ENCODE assay signal across 12 cellular contexts in genomic region chr7:22402250-22402649, GRCh38. TPM values are rescaled to one million over a fixed set of nuclear protein-coding genes. Genes with fewer than 3 reads are reported as not detected.
DNase-seq lines count a peak whose midpoint lies in the region; ATAC-seq and TF ChIP-seq lines count a peak whose summit lies in the region.
"Had no signal": no experiment of that assay in that cellular context is flagged by ENCODE, and none has a peak within 500 bp of the region (broad histone marks: within the 10 kb centered on the region; RNA-seq: fewer than 3 reads in every experiment).

No MANE protein-coding gene starts in this region.

- TF ChIP-seq CTCF in KMS-11 (conservative IDR thresholded peaks at IDR 0.05; ENCODE audit: low read depth, low read length), result no peak
- TF ChIP-seq CTCF in sigmoid colon (IDR thresholded peaks at IDR 0.05), result no peak

- H3K9me3 ChIP-seq in sigmoid colon, result no peaks in the 10 kb centered on the region
- H3K9me3 ChIP-seq: gastroesophageal sphincter, SJCRH30 had no signal

- H3K4me3 ChIP-seq in KMS-11 (IDR thresholded peaks at IDR 0.05; ENCODE audit: insufficient read depth, low read depth, low read length) (no peak overlapping the region), sigmoid colon (no peak overlapping the region)
- H3K4me3 ChIP-seq: gastroesophageal sphincter, SJCRH30, smooth muscle cell had no signal

- peaks cover 19% of the 10 kb centered on the region in 2 donors for H3K4me1 Mint-ChIP-seq in effector memory CD8-positive, alpha-beta T cell (ENCODE audit: low read depth in 2 of 2)

- peak in 2 of 3 experiments; percentile 1 to 12 for DNase-seq in effector memory CD8-positive, alpha-beta T cell
- no peak for DNase-seq in sigmoid colon
- DNase-seq in HuH-7 (ENCODE audit: low spot score), result no peak
- DNase-seq: CD4-positive, alpha-beta T cell had no signal

- peak overlapping the region; percentile 91 to 94 for H3K27ac Mint-ChIP-seq in effector memory CD8-positive, alpha-beta T cell
- H3K27ac Mint-ChIP-seq: activated naive CD4-positive, alpha-beta T cell treated with anti-CD3 and anti-CD28 coated beads, Interleukin-2, amount 50 U/mL, for 24 hours; CD4-positive, alpha-beta T cell had no signal

- H3K79me2 ChIP-seq in KMS-11 (ENCODE audit: insufficient read depth, low read depth), result no peaks in the 10 kb centered on the region

- no peak overlapping the region for H3K4me2 ChIP-seq in KMS-11
- H3K4me2 ChIP-seq: smooth muscle cell had no signal

- intact Hi-C loops in sigmoid colon (cut with DNase I), result no loop called here

- H3K27ac ChIP-seq in KMS-11 (no peak overlapping the region), sigmoid colon (no peak overlapping the region)
- H3K27ac ChIP-seq: gastroesophageal sphincter, SJCRH30 had no signal

- H3K4me3 Mint-ChIP-seq in effector memory CD8-positive, alpha-beta T cell, result peak overlapping the region; percentile 23 to 49
- H3K4me3 Mint-ChIP-seq: activated naive CD4-positive, alpha-beta T cell treated with anti-CD3 and anti-CD28 coated beads, Interleukin-2, amount 50 U/mL, for 24 hours; CD4-positive, alpha-beta T cell had no signal

- no peak overlapping the region for H3K9ac ChIP-seq in KMS-11

- H3K36me3 ChIP-seq in KMS-11 (ENCODE audit: insufficient read depth) (no peaks in the 10 kb centered on the region), sigmoid colon (no peaks in the 10 kb centered on the region)
- H3K36me3 ChIP-seq: gastroesophageal sphincter, SJCRH30 had no signal

- WGBS in sigmoid colon, 2 donors, result 70 to 75% methylated on average over 2 of the region's 2 CpGs

- H3K36me3 Mint-ChIP-seq in effector memory CD8-positive, alpha-beta T cell (ENCODE audit: insufficient read depth), result no peaks in the 10 kb centered on the region
- H3K36me3 Mint-ChIP-seq: activated naive CD4-positive, alpha-beta T cell treated with anti-CD3 and anti-CD28 coated beads, Interleukin-2, amount 50 U/mL, for 24 hours had no signal

- H3K4me1 ChIP-seq in KMS-11 (ENCODE audit: low read depth, poor library complexity, severe bottlenecking) (no peaks in the 10 kb centered on the region), sigmoid colon (no peaks in the 10 kb centered on the region)
- H3K4me1 ChIP-seq: gastroesophageal sphincter had no signal

- no peak for TF ChIP-seq EP300 in sigmoid colon (IDR thresholded peaks at IDR 0.05)

- no peak for TF ChIP-seq POLR2A in sigmoid colon (IDR thresholded peaks at IDR 0.05)

- no peaks in the 10 kb centered on the region for H3K27me3 Mint-ChIP-seq in effector memory CD8-positive, alpha-beta T cell
- H3K27me3 Mint-ChIP-seq: activated naive CD4-positive, alpha-beta T cell treated with anti-CD3 and anti-CD28 coated beads, Interleukin-2, amount 50 U/mL, for 24 hours; CD4-positive, alpha-beta T cell had no signal

- ATAC-seq in GM18498 (IDR thresholded peaks at IDR 0.05; ENCODE audit: unreplicated experiment) (peak; percentile 48), GM21529 (IDR thresholded peaks at IDR 0.05; ENCODE audit: unreplicated experiment) (peak; percentile 46), HG03025 (IDR thresholded peaks at IDR 0.05; ENCODE audit: low FRiP score, unreplicated experiment) (no peak)
- ATAC-seq in effector memory CD8-positive, alpha-beta T cell (replicated peaks), result peak; percentile 74
- ATAC-seq: gastroesophageal sphincter had no signal

- no peaks in the 10 kb centered on the region for H3K9me3 Mint-ChIP-seq in effector memory CD8-positive, alpha-beta T cell
- H3K9me3 Mint-ChIP-seq: activated naive CD4-positive, alpha-beta T cell treated with anti-CD3 and anti-CD28 coated beads, Interleukin-2, amount 50 U/mL, for 24 hours; CD4-positive, alpha-beta T cell had no signal

- H3K27me3 ChIP-seq in KMS-11 (ENCODE audit: insufficient read depth, low read depth), result no peaks in the 10 kb centered on the region
- no peaks in the 10 kb centered on the region for H3K27me3 ChIP-seq in sigmoid colon
- H3K27me3 ChIP-seq: gastroesophageal sphincter, SJCRH30 had no signal

- no peaks in the 10 kb centered on the region for H4K20me1 ChIP-seq in KMS-11 (ENCODE audit: insufficient read depth)

- H2AFZ ChIP-seq in KMS-11 (ENCODE audit: low read depth), result peak overlapping the region; percentile 33; the same call in 1 of the 2 replicates

RNA-seq across cellular contexts. Expression of gene RAPGEF5, which starts 45.3 kb away (rescaled TPM):
- 10 to 100 TPM; 10.3 to 17.9 (median 15.7) TPM for total RNA-seq in sigmoid colon
- polyA plus RNA-seq in sigmoid colon, result 10 to 100 TPM in 1 of 3 donors, 1 to 10 TPM in 2; 6.0 to 12.6 (median 8.8) TPM
- polyA plus RNA-seq: smooth muscle cell had no signal

Comparison
In these comparisons a context has a peak if more than half of its experiments do, and no peak if none do; other contexts are left out.
1. DNase-seq: peak in effector memory CD8-positive, alpha-beta T cell (2 of 3); none in sigmoid colon (single experiment) and HuH-7 (single experiment).